Comparison of ENCODE assay signal across 23 cellular contexts in the genomic region with DNA sequence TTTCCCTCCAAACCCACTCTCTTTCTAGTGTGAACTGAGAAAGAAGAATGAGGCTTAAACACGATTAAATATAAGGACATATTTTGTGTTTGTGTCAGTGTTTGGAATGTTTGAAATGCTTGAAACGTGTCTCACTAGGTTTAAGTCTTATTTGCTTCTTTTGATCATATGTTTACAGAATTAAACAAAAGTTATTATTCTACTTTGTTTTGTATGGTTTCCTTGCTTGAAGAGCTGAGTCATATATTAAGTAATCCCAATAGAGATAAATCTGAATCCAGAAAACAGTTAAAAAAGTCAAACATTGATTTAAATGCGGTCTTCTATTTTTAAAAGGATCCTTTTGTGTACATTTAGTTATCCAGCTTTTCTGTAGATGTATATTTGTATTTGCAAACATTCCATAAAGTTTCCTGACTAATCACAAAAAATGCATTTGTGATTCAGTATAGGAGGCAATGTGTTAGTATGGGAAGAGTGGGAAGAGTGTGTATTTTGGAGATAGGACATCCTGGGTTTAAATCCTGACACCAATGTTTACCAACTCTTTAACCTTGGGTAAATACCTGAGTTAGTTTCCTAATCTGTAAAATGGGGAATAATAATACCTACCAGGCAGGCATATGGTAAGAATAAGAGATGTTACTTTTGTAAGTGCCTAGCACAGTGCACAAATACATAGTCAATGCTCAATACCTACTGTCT.
DNase-seq lines count a peak whose midpoint lies in the region; ATAC-seq and TF ChIP-seq lines count a peak whose summit lies in the region.
"Had no signal": no experiment of that assay in that cellular context is flagged by ENCODE, and none has a peak within 500 bp of the region (broad histone marks: within the 10 kb centered on the region; RNA-seq: fewer than 3 reads in every experiment).

No MANE protein-coding gene starts in this region.

- no peak for ATAC-seq in GM21737 (IDR thresholded peaks at IDR 0.05; ENCODE audit: unreplicated experiment)
- ATAC-seq: activated T-helper 17 cell treated with anti-CD3 and anti-CD28 coated beads, Interleukin-2, amount 50 U/mL, for 72 hours; left lung; stimulated activated memory B cell treated with anti-CD40 and anti-IgM and Interleukin-4, amounts not matched to agents 10 μg/mL and 1 μg/mL and 100 μg/mL, for 72 hours had no signal

- H3K27me3 ChIP-seq in adipocyte (replicated peaks; ENCODE audit: control insufficient read depth, insufficient read depth, low read length), result no peaks in the 10 kb centered on the region
- H3K27me3 ChIP-seq: adrenal gland, esophagus squamous epithelium, left lung, tibial nerve had no signal

- DNase-seq in A172 (ENCODE audit: low spot score) (peak; percentile 41), GM04503 (ENCODE audit: low read depth) (peak; percentile 36), adipocyte (ENCODE audit: low read depth) (peak; percentile 24), fibroblast of villous mesenchyme (ENCODE audit: low read depth) (peak; percentile 74), NCI-H1930 (lab: John Stamatoyannopoulos, UW) (no peak), RWPE1 (ENCODE audit: low spot score) (no peak), NCI-H446 (lab: John Stamatoyannopoulos, UW) (no peak)
- DNase-seq: activated CD4-positive, CD25-positive, alpha-beta regulatory T cell; adrenal gland; CD4-positive, alpha-beta T cell; central memory CD4-positive, alpha-beta T cell; DND-41; esophagus squamous epithelium; Kasumi-1; left lung; NCI-H1105 treated with DMSO at 0.1 percent for 48 hours; NCI-H69; SK-N-SH; T-helper 9 cell had no signal

- TF ChIP-seq CTCF in fibroblast of villous mesenchyme (IDR thresholded peaks at IDR 0.05; ENCODE audit: insufficient read depth, low read depth, low read length) (no peak), RWPE1 (conservative IDR thresholded peaks at IDR 0.05; ENCODE audit: low read depth) (no peak)

- CTCF ChIA-PET in RWPE1 (lab: Yijun Ruan, JAX), result no interaction called here

- POLR2A ChIA-PET in RWPE1 (lab: Yijun Ruan, JAX; ENCODE audit: low non-redundant PET), result no interaction called here

- H3K4me1 ChIP-seq in adipocyte (ENCODE audit: control insufficient read depth, insufficient read depth, low read length), result peaks cover 3% of the 10 kb centered on the region
- H3K4me1 ChIP-seq: adrenal gland, esophagus squamous epithelium, left lung, tibial nerve had no signal

- no peaks in the 10 kb centered on the region for H3K36me3 ChIP-seq in adipocyte (ENCODE audit: control insufficient read depth, insufficient read depth, low read length, severe bottlenecking)
- H3K36me3 ChIP-seq: adrenal gland, esophagus squamous epithelium, left lung, tibial nerve had no signal

- H3K4me3 ChIP-seq in adipocyte (ENCODE audit: low read length), result no peak overlapping the region
- no peak overlapping the region for H3K4me3 ChIP-seq in fibroblast of villous mesenchyme (ENCODE audit: low read depth, low read length)
- H3K4me3 ChIP-seq: adrenal gland, esophagus squamous epithelium, left lung, tibial nerve had no signal

- no peak overlapping the region for H3K9ac ChIP-seq in adipocyte (ENCODE audit: low read length)
- H3K9ac ChIP-seq: SK-N-SH had no signal

- no peak overlapping the region for H3K27ac ChIP-seq in RWPE1
- H3K27ac ChIP-seq: adrenal gland, esophagus squamous epithelium, left lung, tibial nerve had no signal

- no peaks in the 10 kb centered on the region for H3K9me3 ChIP-seq in adipocyte (ENCODE audit: control insufficient read depth, low read length)
- H3K9me3 ChIP-seq: esophagus squamous epithelium, left lung, SK-N-SH, tibial nerve had no signal

Comparison
In these comparisons a context has a peak if more than half of its experiments do, and no peak if none do; other contexts are left out.
1. DNase-seq: peak in A172 (single experiment), GM04503 (single experiment), adipocyte (single experiment) and fibroblast of villous mesenchyme (single experiment); none in NCI-H1930 (0 of 2), RWPE1 (single experiment) and NCI-H446 (0 of 2).